ENCODE assay signal across 1 cellular context in the genomic region with DNA sequence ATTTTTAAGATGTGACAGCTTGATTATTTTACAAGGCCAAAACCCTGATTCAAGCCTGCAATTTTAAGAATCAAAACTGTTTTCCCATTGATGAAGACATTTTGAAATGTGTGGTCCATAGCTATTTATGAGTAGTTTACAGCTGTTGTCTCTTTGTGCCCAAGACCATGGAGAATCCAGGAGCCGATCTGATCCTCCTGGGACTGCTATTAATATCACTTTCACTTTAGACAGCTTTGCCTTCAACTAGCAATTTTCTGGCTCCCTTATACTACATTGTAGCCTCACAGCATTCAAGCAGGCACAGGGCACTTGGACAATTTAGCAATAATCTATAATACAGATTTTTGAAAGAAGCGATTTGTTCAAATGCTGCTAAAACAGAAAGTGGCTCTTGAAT.
TF ChIP-seq lines count a peak whose summit lies in the region.

No MANE protein-coding gene starts in this region.

TF ChIP-seq in SK-N-SH treated with all-trans-retinoic acid at 6 μM for 48 hours, 23 proteins besides CTCF, POLR2A, EP300 and RAD21 (continued from another document):
- TF ChIP-seq, protein P1, sequence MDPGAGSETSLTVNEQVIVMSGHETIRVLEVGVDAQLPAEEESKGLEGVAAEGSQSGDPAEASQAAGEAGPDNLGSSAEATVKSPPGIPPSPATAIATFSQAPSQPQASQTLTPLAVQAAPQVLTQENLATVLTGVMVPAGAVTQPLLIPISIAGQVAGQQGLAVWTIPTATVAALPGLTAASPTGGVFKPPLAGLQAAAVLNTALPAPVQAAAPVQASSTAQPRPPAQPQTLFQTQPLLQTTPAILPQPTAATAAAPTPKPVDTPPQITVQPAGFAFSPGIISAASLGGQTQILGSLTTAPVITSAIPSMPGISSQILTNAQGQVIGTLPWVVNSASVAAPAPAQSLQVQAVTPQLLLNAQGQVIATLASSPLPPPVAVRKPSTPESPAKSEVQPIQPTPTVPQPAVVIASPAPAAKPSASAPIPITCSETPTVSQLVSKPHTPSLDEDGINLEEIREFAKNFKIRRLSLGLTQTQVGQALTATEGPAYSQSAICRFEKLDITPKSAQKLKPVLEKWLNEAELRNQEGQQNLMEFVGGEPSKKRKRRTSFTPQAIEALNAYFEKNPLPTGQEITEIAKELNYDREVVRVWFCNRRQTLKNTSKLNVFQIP (CRISPR knock-in tag; IDR thresholded peaks at IDR 0.05; ENCODE audit: borderline replicate concordance, low read depth) = no peak
- TF ChIP-seq RARB (CRISPR knock-in tag; IDR thresholded peaks at IDR 0.05) (no peak), TSHZ2 (CRISPR knock-in tag; IDR thresholded peaks at IDR 0.05) (no peak), ISL1 (CRISPR knock-in tag; IDR thresholded peaks at IDR 0.05) (no peak)
